In the genomic region with DNA sequence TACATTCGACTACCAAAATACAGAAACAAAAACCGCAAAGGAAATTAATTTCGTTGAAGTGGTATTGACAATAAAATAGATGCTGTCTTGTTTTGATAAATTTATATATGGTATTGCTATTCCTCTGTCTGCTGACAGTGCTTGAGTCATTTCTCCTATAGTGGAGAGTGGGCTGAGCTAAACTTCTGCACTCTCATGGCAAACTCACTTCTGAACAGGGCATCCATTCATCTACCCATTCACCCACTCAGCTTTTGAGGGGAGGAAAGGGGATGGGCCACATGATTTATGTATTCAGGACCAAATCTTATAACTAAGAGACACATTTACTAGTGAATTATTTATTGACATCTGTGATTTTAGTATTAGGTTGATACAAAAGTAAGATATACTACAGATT, we compare ENCODE assay signal across 30 cellular contexts.
"Had no signal": no experiment of that assay in that cellular context is flagged by ENCODE, and none has a peak within 500 bp of the region (broad histone marks: within the 10 kb centered on the region; RNA-seq: fewer than 3 reads in every experiment).

No MANE protein-coding gene starts in this region.

- H3K36me3 Mint-ChIP-seq: naive B cell; stimulated activated naive B cell treated with anti-CD40 and anti-IgM and Interleukin-4, amounts not matched to agents 10 μg/mL and 1 μg/mL and 100 μg/mL, for 72 hours had no signal

- H3K9me3 Mint-ChIP-seq: neural crest cell; stimulated activated naive CD8-positive, alpha-beta T cell treated with anti-CD3 and anti-CD28 coated beads, Interleukin-15, Interleukin-2, amounts not matched to agents 100 ng/mL and 50 ng/mL, for 24 hours had no signal

- H3K36me3 ChIP-seq: neutrophil, ovary, right lobe of liver, sigmoid colon, stomach, thoracic aorta, thyroid gland, transverse colon, upper lobe of left lung, vagina had no signal

- H3K9me3 ChIP-seq: neutrophil, ovary, psoas muscle, right lobe of liver, sigmoid colon, thoracic aorta, thyroid gland, vagina had no signal

- H3K27ac Mint-ChIP-seq: naive B cell; natural killer cell treated with Interleukin-12 subunit alpha and Interleukin-12 subunit beta and Interleukin-15 and Interleukin-18, amount 100 ng/mL, for 72 hours; nephron progenitor cell; progenitor cell of endocrine pancreas; stimulated activated naive B cell treated with anti-CD40 and anti-IgM and Interleukin-4, amounts not matched to agents 10 μg/mL and 1 μg/mL and 100 μg/mL, for 72 hours; stimulated activated naive CD8-positive, alpha-beta T cell treated with anti-CD3 and anti-CD28 coated beads, Interleukin-15, Interleukin-2, amounts not matched to agents 100 ng/mL and 50 ng/mL, for 24 hours had no signal

- ATAC-seq: naive thymus-derived CD8-positive, alpha-beta T cell; natural killer cell treated with Interleukin-12 subunit alpha and Interleukin-12 subunit beta and Interleukin-15 and Interleukin-18, amount 100 ng/mL, for 72 hours; psoas muscle; right cardiac atrium; right lobe of liver; stimulated activated naive B cell treated with anti-CD40 and anti-IgM and Interleukin-4, amounts not matched to agents 10 μg/mL and 1 μg/mL and 100 μg/mL, for 72 hours had no signal

- DNase-seq: naive B cell; naive thymus-derived CD8-positive, alpha-beta T cell; nephron progenitor cell; nucleus accumbens; ovary; posterior cingulate gyrus; psoas muscle; right cardiac atrium; right lobe of liver; sigmoid colon; small intestine; stimulated activated CD4-positive, alpha-beta T cell treated with anti-CD3 and anti-CD28 coated beads, Interleukin-12 subunit alpha, Interleukin-12 subunit beta, amount 100 ng/mL, for 4 hours; stimulated activated CD4-positive, alpha-beta T cell treated with anti-CD3 and anti-CD28 coated beads, Interleukin-1b, Interleukin-23, amount 100 ng/mL, for 48 hours; stimulated activated CD4-positive, alpha-beta T cell treated with anti-CD3 and anti-CD28 coated beads, Interleukin-4, amount 100 ng/mL, for 1 hour; stimulated activated CD4-positive, alpha-beta T cell treated with anti-CD3 and anti-CD28 coated beads, Interleukin-4, amount 100 ng/mL, for 4 hours; stimulated activated CD8-positive, alpha-beta memory T cell treated with anti-CD3 and anti-CD28 coated beads, Interleukin-4, amount 100 ng/mL, for 48 hours; stimulated activated naive B cell treated with anti-CD40 and anti-IgM and Interleukin-4, amounts not matched to agents 10 μg/mL and 1 μg/mL and 100 μg/mL, for 72 hours; stimulated activated naive CD4-positive, alpha-beta T cell treated with Interleukin-2 at 50 U/mL for 16 hours; stomach; thyroid gland; transverse colon; upper lobe of left lung had no signal

- H3K27ac ChIP-seq: neutrophil, ovary, parathyroid adenoma, psoas muscle, right lobe of liver, sigmoid colon, stomach, thoracic aorta, thyroid gland, transverse colon, upper lobe of left lung, vagina had no signal

- H3K27me3 Mint-ChIP-seq: progenitor cell of endocrine pancreas; stimulated activated naive B cell treated with anti-CD40 and anti-IgM and Interleukin-4, amounts not matched to agents 10 μg/mL and 1 μg/mL and 100 μg/mL, for 72 hours; stimulated activated naive CD8-positive, alpha-beta T cell treated with anti-CD3 and anti-CD28 coated beads, Interleukin-15, Interleukin-2, amounts not matched to agents 100 ng/mL and 50 ng/mL, for 24 hours had no signal

- H3K4me3 ChIP-seq: ovary, psoas muscle, right lobe of liver, sigmoid colon, stomach, thoracic aorta, thyroid gland, transverse colon, upper lobe of left lung, vagina had no signal

- H3K4me1 Mint-ChIP-seq: naive B cell; naive thymus-derived CD8-positive, alpha-beta T cell; nephron progenitor cell had no signal

- H3K4me1 ChIP-seq: parathyroid adenoma, psoas muscle, right lobe of liver, sigmoid colon, stomach, thyroid gland, transverse colon, upper lobe of left lung, vagina had no signal

- H3K4me3 Mint-ChIP-seq: naive B cell; naive thymus-derived CD8-positive, alpha-beta T cell; natural killer cell treated with Interleukin-12 subunit alpha and Interleukin-12 subunit beta and Interleukin-15 and Interleukin-18, amount 100 ng/mL, for 72 hours; nephron progenitor cell; neural crest cell; stimulated activated naive B cell treated with anti-CD40 and anti-IgM and Interleukin-4, amounts not matched to agents 10 μg/mL and 1 μg/mL and 100 μg/mL, for 72 hours; stimulated activated naive CD8-positive, alpha-beta T cell treated with anti-CD3 and anti-CD28 coated beads, Interleukin-15, Interleukin-2, amounts not matched to agents 100 ng/mL and 50 ng/mL, for 24 hours had no signal

- H3K27me3 ChIP-seq: neutrophil, ovary, right lobe of liver, sigmoid colon, stomach, thyroid gland, transverse colon, upper lobe of left lung, vagina had no signal
